In the genomic region with DNA sequence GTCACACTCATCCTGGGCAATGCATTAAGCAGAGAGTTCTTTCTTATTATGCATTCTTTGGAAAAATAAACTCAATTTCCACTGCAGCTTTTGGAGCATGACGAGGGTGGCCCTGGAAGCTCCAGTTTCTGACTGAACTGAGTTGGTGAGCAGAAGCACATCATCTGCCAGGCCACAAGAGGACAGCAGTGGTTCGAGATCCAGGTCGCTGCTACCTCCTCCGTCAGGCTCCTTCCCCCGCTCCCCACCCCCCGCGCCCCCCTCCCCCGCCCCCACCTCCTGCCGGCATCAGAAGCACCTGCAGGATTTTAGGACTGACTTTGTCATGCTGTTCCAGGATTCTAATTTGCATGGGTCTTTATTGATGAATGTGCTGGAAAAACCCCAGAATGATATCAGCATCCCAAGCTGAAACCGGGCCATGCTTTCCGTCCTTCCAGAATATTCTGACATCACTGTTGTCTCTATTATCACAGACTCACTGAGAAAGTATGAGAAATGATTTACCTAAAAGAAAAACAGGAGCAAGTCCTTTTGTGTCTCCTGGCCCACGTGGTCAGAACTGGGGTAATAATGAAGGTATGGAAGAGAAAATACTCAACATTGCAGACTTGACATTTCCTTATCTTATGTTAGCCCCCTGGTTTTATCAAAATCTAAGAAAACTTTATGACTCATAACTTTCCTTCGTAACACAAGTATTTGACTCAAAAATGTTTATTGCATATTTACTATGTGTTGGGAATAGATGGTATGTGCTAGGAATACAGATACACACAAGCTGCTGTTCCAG, we compare ENCODE assay signal across 9 cellular contexts.
DNase-seq lines count a peak whose midpoint lies in the region; ATAC-seq and TF ChIP-seq lines count a peak whose summit lies in the region.
"Had no signal": no experiment of that assay in that cellular context is flagged by ENCODE, and none has a peak within 500 bp of the region (broad histone marks: within the 10 kb centered on the region; RNA-seq: fewer than 3 reads in every experiment).

No MANE protein-coding gene starts in this region.

- CTCF ChIA-PET in activated CD4-positive, alpha-beta T cell treated with anti-CD3 and anti-CD28 coated beads for 36 hours (lab: Charles Lee): interaction anchor here (0.6 to 1.4 kb wide), 3 partner anchors 424 to 484 kb away, joined by 3 to 4 read pairs (median 4); no protein-coding TSS in a partner anchor

- no peak overlapping the region for H3K27ac Mint-ChIP-seq in activated CD4-positive, alpha-beta T cell treated with anti-CD3 and anti-CD28 coated beads for 36 hours
- H3K27ac Mint-ChIP-seq in activated CD4-positive, alpha-beta T cell treated with anti-CD3 and anti-CD28 coated beads, Interleukin-2, amount 10 ng/mL, durations not matched to agents 24 days and 14 days: no peak overlapping the region
- no peak overlapping the region for H3K27ac Mint-ChIP-seq in type B pancreatic cell
- H3K27ac Mint-ChIP-seq: CD8-positive, alpha-beta T cell had no signal

- peaks cover 18% of the 10 kb centered on the region for H3K27me3 Mint-ChIP-seq in activated CD4-positive, alpha-beta T cell treated with anti-CD3 and anti-CD28 coated beads for 36 hours
- peaks cover 6% of the 10 kb centered on the region for H3K27me3 Mint-ChIP-seq in activated CD4-positive, alpha-beta T cell treated with anti-CD3 and anti-CD28 coated beads, Interleukin-2, amount 10 ng/mL, durations not matched to agents 24 days and 14 days
- peaks cover 21% of the 10 kb centered on the region for H3K27me3 Mint-ChIP-seq in type B pancreatic cell

- no peaks in the 10 kb centered on the region for H3K36me3 Mint-ChIP-seq in activated CD4-positive, alpha-beta T cell treated with anti-CD3 and anti-CD28 coated beads for 36 hours (ENCODE audit: low read depth)
- no peaks in the 10 kb centered on the region for H3K36me3 Mint-ChIP-seq in activated CD4-positive, alpha-beta T cell treated with anti-CD3 and anti-CD28 coated beads, Interleukin-2, amount 10 ng/mL, durations not matched to agents 24 days and 14 days (ENCODE audit: low read depth)
- no peaks in the 10 kb centered on the region for H3K36me3 Mint-ChIP-seq in type B pancreatic cell
- H3K36me3 Mint-ChIP-seq: CD8-positive, alpha-beta T cell had no signal

- no peak overlapping the region for H3K27ac ChIP-seq in Peyer's patch

- no peaks in the 10 kb centered on the region for H3K36me3 ChIP-seq in Peyer's patch

- intact Hi-C loops in activated CD4-positive, alpha-beta T cell treated with anti-CD3 and anti-CD28 coated beads for 36 hours (cut with DNase I, micrococcal nuclease): no loop called here
- intact Hi-C loops in activated CD4-positive, alpha-beta T cell treated with anti-CD3 and anti-CD28 coated beads, Interleukin-2, amount 10 ng/mL, durations not matched to agents 24 days and 14 days (cut with micrococcal nuclease): no loop called here
- intact Hi-C loops in head of caudate nucleus (cut with DNase I): no loop called here

- TF ChIP-seq CTCF in Peyer's patch (IDR thresholded peaks at IDR 0.05) (peak in 4 of 6 experiments; percentile 22 to 29 (median 24)), type B pancreatic cell (conservative IDR thresholded peaks at IDR 0.05) (peak; percentile 57)

- H3K4me3 ChIP-seq in Peyer's patch: no peak overlapping the region

- no peaks in the 10 kb centered on the region for H3K27me3 ChIP-seq in Peyer's patch

- H3K9me3 Mint-ChIP-seq in activated CD4-positive, alpha-beta T cell treated with anti-CD3 and anti-CD28 coated beads for 36 hours (ENCODE audit: low read depth): peaks cover 2% of the 10 kb centered on the region
- H3K9me3 Mint-ChIP-seq in activated CD4-positive, alpha-beta T cell treated with anti-CD3 and anti-CD28 coated beads, Interleukin-2, amount 10 ng/mL, durations not matched to agents 24 days and 14 days: no peaks in the 10 kb centered on the region
- peaks cover 7% of the 10 kb centered on the region for H3K9me3 Mint-ChIP-seq in type B pancreatic cell
- H3K9me3 Mint-ChIP-seq: CD8-positive, alpha-beta T cell had no signal

- H3K4me1 Mint-ChIP-seq in activated CD4-positive, alpha-beta T cell treated with anti-CD3 and anti-CD28 coated beads for 36 hours: no peaks in the 10 kb centered on the region
- no peaks in the 10 kb centered on the region for H3K4me1 Mint-ChIP-seq in activated CD4-positive, alpha-beta T cell treated with anti-CD3 and anti-CD28 coated beads, Interleukin-2, amount 10 ng/mL, durations not matched to agents 24 days and 14 days
- peaks cover 4% of the 10 kb centered on the region for H3K4me1 Mint-ChIP-seq in type B pancreatic cell (ENCODE audit: unreplicated experiment)

- no peaks in the 10 kb centered on the region for H3K4me1 ChIP-seq in Peyer's patch

- no peaks in the 10 kb centered on the region for H3K9me3 ChIP-seq in Peyer's patch

- TF ChIP-seq POLR2A in Peyer's patch (IDR thresholded peaks at IDR 0.05): no peak

- no peak overlapping the region for H3K4me3 Mint-ChIP-seq in activated CD4-positive, alpha-beta T cell treated with anti-CD3 and anti-CD28 coated beads for 36 hours
- no peak overlapping the region for H3K4me3 Mint-ChIP-seq in activated CD4-positive, alpha-beta T cell treated with anti-CD3 and anti-CD28 coated beads, Interleukin-2, amount 10 ng/mL, durations not matched to agents 24 days and 14 days
- H3K4me3 Mint-ChIP-seq in type B pancreatic cell: no peak overlapping the region
- H3K4me3 Mint-ChIP-seq: CD8-positive, alpha-beta T cell had no signal

- no peak for ATAC-seq in activated CD4-positive, alpha-beta T cell treated with anti-CD3 and anti-CD28 coated beads for 36 hours
- ATAC-seq in GM21737 (IDR thresholded peaks at IDR 0.05; ENCODE audit: unreplicated experiment) (no peak), GM18873 (IDR thresholded peaks at IDR 0.05; ENCODE audit: low FRiP score, unreplicated experiment) (no peak)
- ATAC-seq: CD8-positive, alpha-beta T cell had no signal

- DNase-seq in activated CD4-positive, alpha-beta T cell treated with anti-CD3 and anti-CD28 coated beads for 36 hours: peak; percentile 28
- DNase-seq in activated CD4-positive, alpha-beta T cell treated with anti-CD3 and anti-CD28 coated beads, Interleukin-2, amount 10 ng/mL, durations not matched to agents 24 days and 14 days: no peak
- no peak for DNase-seq in Peyer's patch
- peak in 28 of 42 donors; percentile 9 to 61 (median 33) for DNase-seq in head of caudate nucleus
- no peak for DNase-seq in type B pancreatic cell (ENCODE audit: extremely low spot score, unreplicated experiment)
- DNase-seq in NCI-H446 (lab: John Stamatoyannopoulos, UW): no peak
- DNase-seq: CD8-positive, alpha-beta T cell had no signal

- POLR2A ChIA-PET in activated CD4-positive, alpha-beta T cell treated with anti-CD3 and anti-CD28 coated beads for 36 hours (lab: Charles Lee): no interaction called here

Comparison
In these comparisons a context has a peak if more than half of its experiments do, and no peak if none do; other contexts are left out.
1. DNase-seq: peak in activated CD4-positive, alpha-beta T cell treated with anti-CD3 and anti-CD28 coated beads for 36 hours (single experiment) and head of caudate nucleus (28 of 42); none in activated CD4-positive, alpha-beta T cell treated with anti-CD3 and anti-CD28 coated beads, Interleukin-2, amount 10 ng/mL, durations not matched to agents 24 days and 14 days (single experiment), Peyer's patch (0 of 3), type B pancreatic cell (single experiment) and NCI-H446 (0 of 2).